ENCODE assay signal across 12 cellular contexts in genomic region chr17:63431939-63432804, GRCh38. TPM values are rescaled to one million over a fixed set of nuclear protein-coding genes. Genes with fewer than 3 reads are reported as not detected.
DNase-seq lines count a peak whose midpoint lies in the region; FAIRE-seq and TF ChIP-seq lines count a peak whose summit lies in the region.
"Had no signal": no experiment of that assay in that cellular context is flagged by ENCODE, and none has a peak within 500 bp of the region (broad histone marks: within the 10 kb centered on the region; RNA-seq: fewer than 3 reads in every experiment).

No MANE protein-coding gene starts in this region.

- H3K4me1 ChIP-seq in small intestine (ENCODE audit: control insufficient read depth in 2 of 2, insufficient read depth in 1 of 2, low read depth in 1 of 2, low read length in 1 of 2) = peaks cover 5 to 7% of the 10 kb centered on the region in 2 donors

- H3K9ac ChIP-seq in SK-N-MC (ENCODE audit: insufficient read length) = peak overlapping the region; percentile 24
- H3K9ac ChIP-seq: parathyroid adenoma had no signal

- H3K36me3 ChIP-seq in SK-N-MC (ENCODE audit: insufficient read depth, low read length) (no peaks in the 10 kb centered on the region), small intestine (ENCODE audit: control insufficient read depth in 2 of 2, insufficient read depth in 2 of 2, low read length in 2 of 2) (peaks cover 0 to 2% of the 10 kb centered on the region in 2 donors)

- 15 to 58% (median 38%) methylated on average over 16 of the region's 16 CpGs for WGBS in small intestine, 3 donors

- H3K27ac ChIP-seq in SK-N-MC (peak overlapping the region; percentile 78), small intestine (ENCODE audit: low read depth in 1 of 2, low read length in 1 of 2) (peak overlapping the region; percentile 65 to 86)
- H3K27ac ChIP-seq: parathyroid adenoma had no signal

- peak overlapping the region; percentile 29; the same call in 1 of the 2 replicates for H3K4me3 ChIP-seq in SK-N-MC
- no peak overlapping the region for H3K4me3 ChIP-seq in small intestine (ENCODE audit: low read depth in 1 of 2, low read length in 2 of 2)

- FAIRE-seq in small intestine (lab: Jason Lieb, UNC) = no peak

- H3K4me3 Mint-ChIP-seq in activated T-helper 2 cell treated with anti-CD3 and anti-CD28 coated beads, Interferon-gamma antibody, Interleukin-2, Interleukin-4, amounts not matched to agents 10 μg/mL and 5 μg/mL and 100 μg/mL, durations not matched to agents 14 hours and 24 hours and 36 hours (ENCODE audit: low read depth) = no peak overlapping the region

- H3K4me1 Mint-ChIP-seq in activated T-helper 2 cell treated with anti-CD3 and anti-CD28 coated beads, Interferon-gamma antibody, Interleukin-2, Interleukin-4, amounts not matched to agents 10 μg/mL and 5 μg/mL and 100 μg/mL, durations not matched to agents 14 hours and 24 hours and 36 hours (ENCODE audit: low read depth) = peaks cover 20% of the 10 kb centered on the region

- H3K36me3 Mint-ChIP-seq in activated T-helper 2 cell treated with anti-CD3 and anti-CD28 coated beads, Interferon-gamma antibody, Interleukin-2, Interleukin-4, amounts not matched to agents 10 μg/mL and 5 μg/mL and 100 μg/mL, durations not matched to agents 14 hours and 24 hours and 36 hours (ENCODE audit: low read depth) = no peaks in the 10 kb centered on the region

- H3K27me3 Mint-ChIP-seq in activated T-helper 2 cell treated with anti-CD3 and anti-CD28 coated beads, Interferon-gamma antibody, Interleukin-2, Interleukin-4, amounts not matched to agents 10 μg/mL and 5 μg/mL and 100 μg/mL, durations not matched to agents 14 hours and 24 hours and 36 hours (ENCODE audit: low read depth) = peaks cover 3% of the 10 kb centered on the region

- TF ChIP-seq CTCF in GM20000 (IDR thresholded peaks at IDR 0.05; ENCODE audit: extremely low read depth, missing control alignments) = no peak

- no peaks in the 10 kb centered on the region for H3K9me3 Mint-ChIP-seq in activated T-helper 2 cell treated with anti-CD3 and anti-CD28 coated beads, Interferon-gamma antibody, Interleukin-2, Interleukin-4, amounts not matched to agents 10 μg/mL and 5 μg/mL and 100 μg/mL, durations not matched to agents 14 hours and 24 hours and 36 hours

- peak; percentile 47 for DNase-seq in DMS53 (lab: John Stamatoyannopoulos, UW)
- no peak for DNase-seq in DMS53 treated with DMSO at 0.1 percent for 48 hours (lab: John Stamatoyannopoulos, UW; ENCODE audit: unreplicated experiment)
- DNase-seq in SK-N-MC (ENCODE audit: low read depth, low spot score) = no peak
- peak; percentile 35 for DNase-seq in fibroblast of peridontal ligament (ENCODE audit: extremely low read depth)
- DNase-seq in small intestine = peak; percentile 83
- no peak for DNase-seq in SKM-1 (lab: John Stamatoyannopoulos, UW; ENCODE audit: unreplicated experiment)
- no peak for DNase-seq in GM20000 (ENCODE audit: low spot score)
- no peak for DNase-seq in activated T-helper 2 cell treated with anti-CD3 and anti-CD28 coated beads, Interferon-gamma antibody, Interleukin-2, Interleukin-4, amounts not matched to agents 10 μg/mL and 5 μg/mL and 100 μg/mL, durations not matched to agents 14 hours and 24 hours and 36 hours (ENCODE audit: low spot score)
- DNase-seq: 8988T, NCI-H2227 treated with DMSO at 0.1 percent for 48 hours, substantia nigra had no signal

- no peak overlapping the region for H3K27ac Mint-ChIP-seq in activated T-helper 2 cell treated with anti-CD3 and anti-CD28 coated beads, Interferon-gamma antibody, Interleukin-2, Interleukin-4, amounts not matched to agents 10 μg/mL and 5 μg/mL and 100 μg/mL, durations not matched to agents 14 hours and 24 hours and 36 hours

- H3K9me3 ChIP-seq in SK-N-MC (ENCODE audit: low read depth, low read length) (no peaks in the 10 kb centered on the region), small intestine (ENCODE audit: control insufficient read depth, low read depth) (no peaks in the 10 kb centered on the region)

- no peaks in the 10 kb centered on the region for H3K27me3 ChIP-seq in small intestine (ENCODE audit: control insufficient read depth in 2 of 2, insufficient read depth in 2 of 2, low read length in 2 of 2)

- intact Hi-C loops in activated T-helper 2 cell treated with anti-CD3 and anti-CD28 coated beads, Interferon-gamma antibody, Interleukin-2, Interleukin-4, amounts not matched to agents 10 μg/mL and 5 μg/mL and 100 μg/mL, durations not matched to agents 14 hours and 24 hours and 36 hours (cut with micrococcal nuclease) = no loop called here

RNA-seq across cellular contexts. Expression of gene CYB561, which starts 13.9 kb away (rescaled TPM):
- 10 to 100 TPM; 18.4 to 60.2 (median 31.8) TPM for polyA plus RNA-seq in small intestine
- 0.41 and 0.57 TPM in 2 replicates for total RNA-seq in activated T-helper 2 cell treated with anti-CD3 and anti-CD28 coated beads, Interferon-gamma antibody, Interleukin-2, Interleukin-4, amounts not matched to agents 10 μg/mL and 5 μg/mL and 100 μg/mL, durations not matched to agents 14 hours and 24 hours and 36 hours

RNA-seq across cellular contexts. Expression of gene ACE, which starts 44.7 kb away (rescaled TPM):
- polyA plus RNA-seq in small intestine = 100 to 1,000 TPM in 2 of 3 donors, 10 to 100 TPM in 1; 49.6 to 216 (median 128) TPM
- not detected in 2 replicates for total RNA-seq in activated T-helper 2 cell treated with anti-CD3 and anti-CD28 coated beads, Interferon-gamma antibody, Interleukin-2, Interleukin-4, amounts not matched to agents 10 μg/mL and 5 μg/mL and 100 μg/mL, durations not matched to agents 14 hours and 24 hours and 36 hours

Comparison
In these comparisons a context has a peak if more than half of its experiments do, and no peak if none do; other contexts are left out.
1. DNase-seq: peak in DMS53 (single experiment), fibroblast of peridontal ligament (single experiment) and small intestine (single experiment); none in DMS53 treated with DMSO at 0.1 percent for 48 hours (single experiment), SK-N-MC (single experiment), SKM-1 (single experiment), GM20000 (single experiment) and activated T-helper 2 cell treated with anti-CD3 and anti-CD28 coated beads, Interferon-gamma antibody, Interleukin-2, Interleukin-4, amounts not matched to agents 10 μg/mL and 5 μg/mL and 100 μg/mL, durations not matched to agents 14 hours and 24 hours and 36 hours (single experiment).